ENCODE assay signal across 8 cellular contexts in genomic region chr17:80264048-80264792, GRCh38. TPM values are rescaled to one million over a fixed set of nuclear protein-coding genes. Genes with fewer than 3 reads are reported as not detected.
A peak's percentile ranks its signal among the peaks of the same experiment; 100 is the strongest.
DNase-seq lines count a peak whose midpoint lies in the region; ATAC-seq, FAIRE-seq and TF ChIP-seq lines count a peak whose summit lies in the region.

No MANE protein-coding gene starts in this region.

- peak overlapping the region in 2 of 3 experiments; percentile 1 to 12 for H3K4me3 ChIP-seq in endothelial cell of umbilical vein (replicated peaks in 1 of 3; ENCODE audit: insufficient read depth in 1 of 3, low read depth in 1 of 3, low read length in 3 of 3)

- H3K4me2 ChIP-seq in endothelial cell of umbilical vein (ENCODE audit: insufficient read depth, low read length): peak overlapping the region; percentile 71

- no peaks in the 10 kb centered on the region for H3K9me1 ChIP-seq in endothelial cell of umbilical vein (replicated peaks; ENCODE audit: control insufficient read depth, extremely low read depth, insufficient read depth, low read length)

- TF ChIP-seq POLR2A in GM19193 (IDR thresholded peaks at IDR 0.05; ENCODE audit: extremely low read depth, insufficient read depth, insufficient read length): peak; percentile 36
- no peak for TF ChIP-seq POLR2A in endothelial cell of umbilical vein (IDR thresholded peaks at IDR 0.05; ENCODE audit: low read depth, low read length)

- BruUV-seq in endothelial cell of umbilical vein (replicated peaks; lab: Mats Ljungman, UMichigan): no TSS peak

- no peak for FAIRE-seq in endothelial cell of umbilical vein (lab: Jason Lieb, UNC)

- peaks cover 22% of the 10 kb centered on the region for H3K79me2 ChIP-seq in endothelial cell of umbilical vein (ENCODE audit: control insufficient read depth, insufficient read depth, low read length)

- H3K9ac ChIP-seq in endothelial cell of umbilical vein (replicated peaks; ENCODE audit: extremely low read depth, insufficient read depth, low read length): peak overlapping the region; percentile 29

- peak; percentile 49 to 63 for DNase-seq in activated CD4-positive, alpha-beta T cell treated with anti-CD3 and anti-CD28 coated beads for 4 hours
- DNase-seq in endothelial cell of umbilical vein (ENCODE audit: low read depth, low spot score): no peak
- peak; percentile 61 for DNase-seq in stimulated activated CD4-positive, alpha-beta T cell treated with anti-CD3 and anti-CD28 coated beads, Interleukin-4, amount 100 ng/mL, for 1 hour
- DNase-seq in LoVo (ENCODE audit: low spot score): no peak
- DNase-seq in HEK293T (ENCODE audit: extremely low spot score): no peak

- no peak for TF ChIP-seq CTCF in endothelial cell of umbilical vein (IDR thresholded peaks at IDR 0.05; ENCODE audit: extremely low read depth in 1 of 2, insufficient read depth in 1 of 2, low read depth in 1 of 2, low read length in 2 of 2)

- no peaks in the 10 kb centered on the region for H4K20me1 ChIP-seq in endothelial cell of umbilical vein (replicated peaks; ENCODE audit: control insufficient read depth, extremely low read depth, insufficient read depth, low read length)

- POLR2A ChIA-PET in endothelial cell of umbilical vein (lab: Charles Lee): no interaction called here
- POLR2A ChIA-PET in HEK293T (lab: Yijun Ruan, JAX): interaction anchor here (1.2 kb wide), 1 partner anchor 20 kb away, joined by 4 read pairs; no protein-coding TSS in a partner anchor

- no peak for ATAC-seq in GM21381 (IDR thresholded peaks at IDR 0.05; ENCODE audit: unreplicated experiment)
- no peak for ATAC-seq in HG03135 (IDR thresholded peaks at IDR 0.05; ENCODE audit: unreplicated experiment)

- H2AFZ ChIP-seq in endothelial cell of umbilical vein (ENCODE audit: low read depth, low read length): no peak overlapping the region

- H3K27ac ChIP-seq in endothelial cell of umbilical vein (ENCODE audit: insufficient read depth, low read depth, low read length): no peak overlapping the region

- H3K36me3 ChIP-seq in endothelial cell of umbilical vein (ENCODE audit: control insufficient read depth in 2 of 2, extremely low read depth in 1 of 2, insufficient read depth in 2 of 2, low read length in 2 of 2): peaks cover 2 to 7% of the 10 kb centered on the region in 2 experiments

- H3K27me3 ChIP-seq in endothelial cell of umbilical vein (ENCODE audit: control insufficient read depth in 2 of 2, insufficient read depth in 2 of 2, low read length in 2 of 2): no peaks in the 10 kb centered on the region

- dilution Hi-C loops in endothelial cell of umbilical vein (cut with MboI; ENCODE audit: extremely low pct_ligation_motif_present, low sequenced_read_pairs): no loop called here

- no peaks in the 10 kb centered on the region for H3K9me3 ChIP-seq in endothelial cell of umbilical vein (replicated peaks; ENCODE audit: control insufficient read depth, insufficient read depth, low read length)

- intact Hi-C loops in endothelial cell of umbilical vein (cut with micrococcal nuclease): loop anchor here (5.0 kb wide), 2 partner anchors 67 to 117 kb away; partner anchors contain the start of gene EIF4A3

- CTCF ChIA-PET in endothelial cell of umbilical vein (lab: Charles Lee): interaction anchor here (1.2 kb wide), 1 partner anchor 14 kb away, joined by 6 read pairs; no protein-coding TSS in a partner anchor
- CTCF ChIA-PET in HEK293T (lab: Yijun Ruan, JAX): no interaction called here

- H3K4me1 ChIP-seq in endothelial cell of umbilical vein (ENCODE audit: control insufficient read depth, extremely low read depth, insufficient read depth, low read length): peaks cover 30% of the 10 kb centered on the region

TF ChIP-seq in endothelial cell of umbilical vein, 7 proteins besides CTCF, POLR2A, EP300 and RAD21:
- TF ChIP-seq FOS (IDR thresholded peaks at IDR 0.05; ENCODE audit: borderline replicate concordance, insufficient read depth, low read length) (no peak), GATA2 (IDR thresholded peaks at IDR 0.05; ENCODE audit: insufficient read depth, insufficient read length, low read depth, low read length) (no peak), MYC (IDR thresholded peaks at IDR 0.05; ENCODE audit: low read depth, low read length) (no peak), POLR2AphosphoS5 (IDR thresholded peaks at IDR 0.05; ENCODE audit: insufficient read depth, low read depth, low read length) (no peak)
TF ChIP-seq in endothelial cell of umbilical vein: peak in this region for 0.

TF ChIP-seq in HEK293T, 16 proteins besides CTCF, POLR2A, EP300 and RAD21:
- TF ChIP-seq FOXA1 (IDR thresholded peaks at IDR 0.05) (no peak), FOXM1 (IDR thresholded peaks at IDR 0.05; ENCODE audit: borderline replicate concordance) (no peak), PKNOX1 (IDR thresholded peaks at IDR 0.05) (no peak), LEF1 (IDR thresholded peaks at IDR 0.05; ENCODE audit: borderline replicate concordance) (no peak), SP1 (IDR thresholded peaks at IDR 0.05) (no peak)

RNA-seq across cellular contexts. Expression of gene RNF213, which starts 3.6 kb away (rescaled TPM):
- 108 and 116 TPM in 2 replicates for total RNA-seq in endothelial cell of umbilical vein
- 36.5 and 39.0 TPM in 2 replicates for polyA plus RNA-seq in endothelial cell of umbilical vein
- 38.6 and 44.0 TPM in 2 replicates for polyA plus RNA-seq in endothelial cell of umbilical vein (2011; cell fraction: cytosol; rRNA removed)
- 239 and 243 TPM in 2 replicates for polyA plus RNA-seq in endothelial cell of umbilical vein (2011; cell fraction: nucleus; rRNA removed)
- polyA plus RNA-seq in endothelial cell of umbilical vein (2012): 73.5 and 80.8 TPM in 2 replicates
- polyA minus RNA-seq in endothelial cell of umbilical vein: 297 and 299 TPM in 2 replicates
- 44.0 TPM for polyA minus RNA-seq in endothelial cell of umbilical vein (2011; cell fraction: cytosol; rRNA and poly(A)+ RNA removed)
- polyA minus RNA-seq in endothelial cell of umbilical vein (2011; cell fraction: nucleus; rRNA and poly(A)+ RNA removed): 238 and 267 TPM in 2 replicates

RNA-seq across cellular contexts. Expression of gene SLC26A11, which starts 44.0 kb away (rescaled TPM):
- 21.2 and 25.2 TPM in 2 replicates for total RNA-seq in endothelial cell of umbilical vein
- polyA plus RNA-seq in endothelial cell of umbilical vein: 33.0 and 36.7 TPM in 2 replicates
- polyA plus RNA-seq in endothelial cell of umbilical vein (2011; cell fraction: cytosol; rRNA removed): 12.7 and 17.7 TPM in 2 replicates
- 64.4 and 75.1 TPM in 2 replicates for polyA plus RNA-seq in endothelial cell of umbilical vein (2011; cell fraction: nucleus; rRNA removed)
- 11.8 and 16.0 TPM in 2 replicates for polyA plus RNA-seq in endothelial cell of umbilical vein (2012)
- polyA minus RNA-seq in endothelial cell of umbilical vein: 14.8 and 24.1 TPM in 2 replicates
- 5.6 TPM for polyA minus RNA-seq in endothelial cell of umbilical vein (2011; cell fraction: cytosol; rRNA and poly(A)+ RNA removed)
- 21.7 and 40.3 TPM in 2 replicates for polyA minus RNA-seq in endothelial cell of umbilical vein (2011; cell fraction: nucleus; rRNA and poly(A)+ RNA removed)

RNA-seq across cellular contexts. Expression of gene SGSH, which starts 44.1 kb away (rescaled TPM):
- total RNA-seq in endothelial cell of umbilical vein: 66.0 and 81.4 TPM in 2 replicates
- polyA plus RNA-seq in endothelial cell of umbilical vein: 191 and 217 TPM in 2 replicates
- 81.2 and 86.7 TPM in 2 replicates for polyA plus RNA-seq in endothelial cell of umbilical vein (2011; cell fraction: cytosol; rRNA removed)
- polyA plus RNA-seq in endothelial cell of umbilical vein (2011; cell fraction: nucleus; rRNA removed): 227 and 262 TPM in 2 replicates
- polyA plus RNA-seq in endothelial cell of umbilical vein (2012): 56.2 and 64.9 TPM in 2 replicates
- 80.6 and 89.8 TPM in 2 replicates for polyA minus RNA-seq in endothelial cell of umbilical vein
- 9.4 TPM for polyA minus RNA-seq in endothelial cell of umbilical vein (2011; cell fraction: cytosol; rRNA and poly(A)+ RNA removed)
- polyA minus RNA-seq in endothelial cell of umbilical vein (2011; cell fraction: nucleus; rRNA and poly(A)+ RNA removed): 31.6 and 51.6 TPM in 2 replicates

Comparison
In these comparisons a context has a peak if more than half of its experiments do, and no peak if none do; other contexts are left out.
1. DNase-seq: peak in activated CD4-positive, alpha-beta T cell treated with anti-CD3 and anti-CD28 coated beads for 4 hours (2 of 2) and stimulated activated CD4-positive, alpha-beta T cell treated with anti-CD3 and anti-CD28 coated beads, Interleukin-4, amount 100 ng/mL, for 1 hour (single experiment); none in endothelial cell of umbilical vein (single experiment), LoVo (single experiment) and HEK293T (single experiment).